25 cellular contexts compared by ENCODE assay signal in the genomic region with DNA sequence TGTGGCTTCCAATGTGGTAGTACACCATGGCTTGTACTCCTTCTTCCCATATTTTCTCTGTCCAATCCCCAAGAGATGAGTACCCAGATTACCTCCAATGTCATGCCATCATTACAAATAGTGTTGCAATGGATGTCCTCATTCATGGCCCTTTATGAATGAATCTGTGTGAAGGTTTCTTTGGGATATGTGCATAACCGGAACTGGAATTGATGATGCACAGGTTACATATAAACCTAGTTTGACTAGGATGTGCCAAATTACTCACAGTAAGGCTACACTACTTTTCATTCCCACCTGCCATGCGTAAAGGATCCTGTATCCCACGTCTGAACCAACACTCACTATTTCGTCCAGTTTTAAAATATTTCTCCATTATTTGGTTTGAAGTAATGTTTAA.
"Had no signal": no experiment of that assay in that cellular context is flagged by ENCODE, and none has a peak within 500 bp of the region (broad histone marks: within the 10 kb centered on the region; RNA-seq: fewer than 3 reads in every experiment).

No MANE protein-coding gene starts in this region.

- ATAC-seq: K562, Panc1, SK-N-SH treated with all-trans-retinoic acid at 6 μM for 48 hours had no signal

- DNase-seq: Kasumi-1, MV-4-11, NCI-H1048, NCI-H1105, NCI-H1417, NCI-H1436 treated with DMSO at 0.1 percent for 48 hours, NCI-H1694, NCI-H187 treated with DMSO at 0.1 percent for 48 hours, NCI-H2029 treated with DMSO at 0.1 percent for 48 hours, NCI-H2107, NCI-H226, NCI-H446, NCI-H510A, NCI-H524 treated with DMSO at 0.1 percent for 48 hours, NCI-H69, NCI-H774, SHP77 treated with DMSO at 0.1 percent for 48 hours, SJCRH30, T-helper 1 cell had no signal

- H3K9ac ChIP-seq: KMS-11 had no signal

- H3K36me3 ChIP-seq: SJCRH30 had no signal

- H3K4me1 ChIP-seq: SJCRH30 had no signal

- H3K27ac ChIP-seq: HL-60, KMS-11, RWPE1, SJCRH30 had no signal

- H3K4me2 ChIP-seq: KMS-11 had no signal

- H3K4me3 ChIP-seq: K562, SJCRH30 had no signal

- H3K9me3 ChIP-seq: SJCRH30 had no signal

- H3K27me3 ChIP-seq: SJCRH30 had no signal
